9 cellular contexts compared by ENCODE assay signal in the genomic region with DNA sequence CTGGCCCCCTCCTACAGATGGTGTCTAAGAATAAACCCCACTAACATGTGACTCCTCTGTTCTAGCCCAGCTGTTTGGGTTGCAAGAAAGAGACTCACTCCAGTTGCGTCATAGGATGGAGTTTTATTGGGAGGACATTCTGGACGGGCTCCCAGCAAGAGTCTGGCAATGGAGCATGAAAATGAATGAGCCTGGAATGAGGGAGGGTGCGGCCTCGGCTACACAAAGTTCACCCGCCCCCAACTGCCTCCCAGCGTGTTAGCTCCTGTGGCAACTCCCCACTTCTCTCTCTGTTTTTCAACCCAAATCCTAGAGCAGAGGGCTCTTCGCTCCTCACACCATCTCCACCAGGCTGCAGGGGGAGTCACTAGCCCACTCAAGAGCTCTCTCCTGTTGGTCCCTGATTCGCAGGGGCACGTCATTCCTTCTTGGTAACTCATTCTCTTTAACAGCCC. TPM values are rescaled to one million over a fixed set of nuclear protein-coding genes. Genes with fewer than 3 reads are reported as not detected.
DNase-seq lines count a peak whose midpoint lies in the region; TF ChIP-seq lines count a peak whose summit lies in the region.
"Had no signal": no experiment of that assay in that cellular context is flagged by ENCODE, and none has a peak within 500 bp of the region (broad histone marks: within the 10 kb centered on the region; RNA-seq: fewer than 3 reads in every experiment).

No MANE protein-coding gene starts in this region.

- H3K4me1 Mint-ChIP-seq in nephron = peaks cover 44% of the 10 kb centered on the region

- H3K4me3 ChIP-seq in AG04450 (ENCODE audit: low read depth, low read length) = no peak overlapping the region
- H3K4me3 ChIP-seq in fibroblast of mammary gland (ENCODE audit: control insufficient read depth, low read depth, low read length) = no peak overlapping the region

- DNase-seq in AG04450 (ENCODE audit: low read depth, low spot score) (peak; percentile 82), NCI-H460 (ENCODE audit: extremely low read depth, low read depth) (peak; percentile 4), fibroblast of mammary gland (ENCODE audit: low read depth) (peak; percentile 96), DMS153 treated with DMSO at 0.1 percent for 48 hours (lab: John Stamatoyannopoulos, UW; ENCODE audit: unreplicated experiment) (no peak), SKM-1 treated with dmso at 0.1 percent for 144 hours (lab: John Stamatoyannopoulos, UW; ENCODE audit: unreplicated experiment) (no peak)
- no peak for DNase-seq in stimulated activated CD4-positive, alpha-beta T cell treated with anti-CD3 and anti-CD28 coated beads, Interleukin-12 subunit alpha, Interleukin-12 subunit beta, amount 100 ng/mL, for 4 hours
- DNase-seq in activated naive CD4-positive, alpha-beta T cell treated with Interleukin-2 at 50 U/mL for 16 hours = no peak

- no peaks in the 10 kb centered on the region for H3K27me3 ChIP-seq in AG04450 (ENCODE audit: control insufficient read depth, insufficient read depth, low read length)

- TF ChIP-seq CTCF in AG04450 (IDR thresholded peaks at IDR 0.05; ENCODE audit: low read depth, low read length) (peak; percentile 33), fibroblast of mammary gland (conservative IDR thresholded peaks at IDR 0.05; ENCODE audit: control insufficient read depth, insufficient read depth, low read depth, low read length) (no peak), nephron (IDR thresholded peaks at IDR 0.05; ENCODE audit: unreplicated experiment in 3 of 3) (peak in 1 of 3 experiments; percentile 22)

- no peaks in the 10 kb centered on the region for H3K36me3 Mint-ChIP-seq in nephron (ENCODE audit: low read depth)

- peak overlapping the region; percentile 8 to 92 (median 72) for H3K27ac Mint-ChIP-seq in nephron
- H3K27ac Mint-ChIP-seq: T-helper 1 cell treated with Interleukin-12 subunit alpha and Interleukin-12 subunit beta and Interleukin-4 antibody, amounts not matched to agents 30 μg/mL and 1 μg/mL, for 36 hours had no signal

- peaks cover 7% of the 10 kb centered on the region; the same call in 1 of the 2 replicates for H3K9me3 ChIP-seq in AG04450 (ENCODE audit: control insufficient read depth, insufficient read depth, low read length)

- no peaks in the 10 kb centered on the region for H3K9me3 Mint-ChIP-seq in nephron
- H3K9me3 Mint-ChIP-seq: T-helper 1 cell treated with Interleukin-12 subunit alpha and Interleukin-12 subunit beta and Interleukin-4 antibody, amounts not matched to agents 30 μg/mL and 1 μg/mL, for 36 hours had no signal

- H3K27ac ChIP-seq in AG04450 (ENCODE audit: low read depth, low read length) = peak overlapping the region; percentile 69

- peaks cover 15% of the 10 kb centered on the region for H3K27me3 Mint-ChIP-seq in nephron (ENCODE audit: low read depth)

- CTCF ChIA-PET in AG04450 (lab: Charles Lee) = interaction anchor here (1.0 to 2.3 kb wide), 4 partner anchors 9 to 132 kb away, joined by 3 to 16 read pairs (median 12); no protein-coding TSS in a partner anchor

- POLR2A ChIA-PET in AG04450 (lab: Yijun Ruan, JAX) = interaction anchor here (0.9 to 1.4 kb wide), 4 partner anchors 10 to 109 kb away, joined by 3 to 6 read pairs (median 3); partner anchors contain the start of genes ADISSP and CDC25B

- peak overlapping the region in 2 of 3 experiments; percentile 33 for H3K4me3 Mint-ChIP-seq in nephron
- H3K4me3 Mint-ChIP-seq: T-helper 1 cell treated with Interleukin-12 subunit alpha and Interleukin-12 subunit beta and Interleukin-4 antibody, amounts not matched to agents 30 μg/mL and 1 μg/mL, for 36 hours had no signal

RNA-seq across cellular contexts. Expression of gene ADAM33, which starts 5.1 kb away (rescaled TPM):
- polyA plus RNA-seq in AG04450 (2011; rRNA removed) = 16.3 and 18.3 TPM in 2 replicates
- 13.4 and 17.4 TPM in 2 replicates for polyA minus RNA-seq in AG04450 (2011; rRNA and poly(A)+ RNA removed)
- total RNA-seq in NCI-H460 (2014; rRNA removed; shearing (Covaris generic)) = 0.10 and 0.12 TPM in 2 replicates
- 1.9 and 2.2 TPM in 2 replicates for polyA plus RNA-seq in NCI-H460 (2014; cell fraction: nucleus; rRNA removed)

RNA-seq across cellular contexts. Expression of gene GFRA4, which starts 23.7 kb away (rescaled TPM):
- not detected in 2 replicates for polyA plus RNA-seq in AG04450 (2011; rRNA removed)
- polyA minus RNA-seq in AG04450 (2011; rRNA and poly(A)+ RNA removed) = not detected in 2 replicates
- total RNA-seq in NCI-H460 (2014; rRNA removed; shearing (Covaris generic)) = not detected in 2 replicates
- not detected in 2 replicates for polyA plus RNA-seq in NCI-H460 (2014; cell fraction: nucleus; rRNA removed)

RNA-seq across cellular contexts. Expression of gene SIGLEC1, which starts 25.5 kb away (rescaled TPM):
- polyA plus RNA-seq in AG04450 (2011; rRNA removed) = not detected in 2 replicates
- polyA minus RNA-seq in AG04450 (2011; rRNA and poly(A)+ RNA removed) = not detected in 2 replicates
- not detected in 2 replicates for total RNA-seq in NCI-H460 (2014; rRNA removed; shearing (Covaris generic))
- polyA plus RNA-seq in NCI-H460 (2014; cell fraction: nucleus; rRNA removed) = 0.03 TPM in 1 of 2 replicates, not detected in the other

RNA-seq across cellular contexts. Expression of gene HSPA12B, which starts 45.6 kb away (rescaled TPM):
- 0.05 and 0.09 TPM in 2 replicates for polyA plus RNA-seq in AG04450 (2011; rRNA removed)
- 0.13 TPM in 1 of 2 replicates, not detected in the other for polyA minus RNA-seq in AG04450 (2011; rRNA and poly(A)+ RNA removed)
- not detected in 2 replicates for total RNA-seq in NCI-H460 (2014; rRNA removed; shearing (Covaris generic))
- polyA plus RNA-seq in NCI-H460 (2014; cell fraction: nucleus; rRNA removed) = not detected in 2 replicates

Comparison
In these comparisons a context has a peak if more than half of its experiments do, and no peak if none do; other contexts are left out.
1. DNase-seq: peak in AG04450 (single experiment), NCI-H460 (single experiment) and fibroblast of mammary gland (single experiment); none in DMS153 treated with DMSO at 0.1 percent for 48 hours (single experiment), stimulated activated CD4-positive, alpha-beta T cell treated with anti-CD3 and anti-CD28 coated beads, Interleukin-12 subunit alpha, Interleukin-12 subunit beta, amount 100 ng/mL, for 4 hours (single experiment), SKM-1 treated with dmso at 0.1 percent for 144 hours (single experiment) and activated naive CD4-positive, alpha-beta T cell treated with Interleukin-2 at 50 U/mL for 16 hours (single experiment).